In genomic region chr11:75603791-75604736, GRCh38 we compare ENCODE assay signal across 12 cellular contexts. TPM values are rescaled to one million over a fixed set of nuclear protein-coding genes. Genes with fewer than 3 reads are reported as not detected.
DNase-seq lines count a peak whose midpoint lies in the region; ATAC-seq and TF ChIP-seq lines count a peak whose summit lies in the region.
"Had no signal": no experiment of that assay in that cellular context is flagged by ENCODE, and none has a peak within 500 bp of the region (broad histone marks: within the 10 kb centered on the region; RNA-seq: fewer than 3 reads in every experiment).

No MANE protein-coding gene starts in this region.

- H3K4me3 ChIP-seq in MG63 (no peak overlapping the region), choroid plexus epithelial cell (ENCODE audit: low read depth, low read length) (no peak overlapping the region), mesenchymal stem cell (ENCODE audit: insufficient read depth in 1 of 2, low read depth in 1 of 2, low read length in 2 of 2) (peak overlapping the region in 1 of 2 experiments; percentile 54), WERI-Rb-1 (ENCODE audit: low read depth, low read length) (no peak overlapping the region)

- no peak overlapping the region for H3K4me2 ChIP-seq in mesenchymal stem cell (ENCODE audit: low read length, poor library complexity, severe bottlenecking)

- H4K8ac ChIP-seq in mesenchymal stem cell (ENCODE audit: low read length): no peak overlapping the region

- H3K4me1 ChIP-seq in mesenchymal stem cell (ENCODE audit: control insufficient read depth, insufficient read depth, low read depth, low read length): peaks cover 2% of the 10 kb centered on the region

- no peak overlapping the region for H3K4ac ChIP-seq in mesenchymal stem cell (ENCODE audit: low read depth in 1 of 2, low read length in 2 of 2)

- H3K27me3 ChIP-seq in MG63: no peaks in the 10 kb centered on the region
- peaks cover 0 to 34% of the 10 kb centered on the region in 2 experiments for H3K27me3 ChIP-seq in mesenchymal stem cell (ENCODE audit: control insufficient read depth in 1 of 2, insufficient read depth in 1 of 2, low read length in 2 of 2)
- no peaks in the 10 kb centered on the region for H3K27me3 ChIP-seq in WERI-Rb-1 (ENCODE audit: insufficient read depth, low read depth, severe bottlenecking)

- H3K9me3 ChIP-seq in MG63 (no peaks in the 10 kb centered on the region), mesenchymal stem cell (ENCODE audit: control insufficient read depth, low read length) (no peaks in the 10 kb centered on the region), WERI-Rb-1 (ENCODE audit: severe bottlenecking) (no peaks in the 10 kb centered on the region)

- no peak overlapping the region for H3K23ac ChIP-seq in mesenchymal stem cell (ENCODE audit: low read length in 2 of 2)

- no peak for TF ChIP-seq CTCF in choroid plexus epithelial cell (conservative IDR thresholded peaks at IDR 0.05; ENCODE audit: low read depth, low read length)
- no peak for TF ChIP-seq CTCF in WERI-Rb-1 (IDR thresholded peaks at IDR 0.05; ENCODE audit: low read depth, low read length)

- peak; percentile 77 for DNase-seq in AG20443 (ENCODE audit: low spot score)
- peak; percentile 35 for DNase-seq in MG63
- peak; percentile 74 for DNase-seq in choroid plexus epithelial cell (ENCODE audit: low read depth)
- DNase-seq in mesenchymal stem cell: peak; percentile 70
- no peak for DNase-seq in WERI-Rb-1
- no peak for DNase-seq in NAMALWA (ENCODE audit: low spot score)
- DNase-seq: activated B cell treated with CpG ODN at 0.5 μM for 24 hours; activated T-cell treated with anti-CD3 and anti-CD28 coated beads, Interleukin-2, amount 50 U/mL, for 48 hours; natural killer cell had no signal

- H3K14ac ChIP-seq in mesenchymal stem cell (ENCODE audit: low read length in 2 of 2): no peak overlapping the region

- no peak overlapping the region for H2BK15ac ChIP-seq in mesenchymal stem cell (ENCODE audit: low read depth, poor library complexity, severe bottlenecking)

- H3K9ac ChIP-seq in mesenchymal stem cell (ENCODE audit: low read length): peak overlapping the region; percentile 76

- no peak overlapping the region for H2BK120ac ChIP-seq in mesenchymal stem cell (ENCODE audit: low read depth, low read length)

- H3K79me1 ChIP-seq in mesenchymal stem cell (replicated peaks; ENCODE audit: low read length, poor library complexity, severe bottlenecking): no peaks in the 10 kb centered on the region

- H3K27ac ChIP-seq in mesenchymal stem cell (ENCODE audit: low read length, poor library complexity, severe bottlenecking) (no peak overlapping the region), WERI-Rb-1 (no peak overlapping the region)

- H3K18ac ChIP-seq in mesenchymal stem cell (ENCODE audit: low read depth in 1 of 2, low read length in 2 of 2): no peak overlapping the region

- WGBS in mesenchymal stem cell: 84% methylated on average over 14 of the region's 16 CpGs

- H2BK5ac ChIP-seq in mesenchymal stem cell (ENCODE audit: low read depth, low read length, poor library complexity, severe bottlenecking): no peak overlapping the region

- no peak overlapping the region for H2AK5ac ChIP-seq in mesenchymal stem cell (ENCODE audit: low read length, severe bottlenecking)

- ATAC-seq in GM21526 (IDR thresholded peaks at IDR 0.05; ENCODE audit: low FRiP score, unreplicated experiment) (no peak), GM18520 (IDR thresholded peaks at IDR 0.05; ENCODE audit: unreplicated experiment) (no peak)
- ATAC-seq: natural killer cell; stimulated activated memory B cell treated with anti-CD40 and anti-IgM and Interleukin-4, amounts not matched to agents 10 μg/mL and 1 μg/mL and 100 μg/mL, for 72 hours had no signal

- H4K91ac ChIP-seq in mesenchymal stem cell (ENCODE audit: low read length): no peak overlapping the region

- H2BK12ac ChIP-seq in mesenchymal stem cell (ENCODE audit: low read length in 2 of 2): no peak overlapping the region

- H3K36me3 ChIP-seq in MG63 (no peaks in the 10 kb centered on the region), mesenchymal stem cell (ENCODE audit: control insufficient read depth in 1 of 2, insufficient read depth in 2 of 2, low read depth in 1 of 2, low read length in 2 of 2) (no peaks in the 10 kb centered on the region), WERI-Rb-1 (no peaks in the 10 kb centered on the region)

- no peak overlapping the region for H2AFZ ChIP-seq in mesenchymal stem cell (ENCODE audit: low read depth, low read length)

RNA-seq across cellular contexts. Expression of gene SERPINH1, which starts 42.0 kb away (rescaled TPM):
- 1,157 and 1,275 TPM in 2 replicates for total RNA-seq in MG63 (2014; rRNA removed; shearing (Covaris generic); ENCODE audit: low replicate concordance)
- 896 TPM for polyA plus RNA-seq in mesenchymal stem cell (2013, experiment 1 of 2)
- polyA plus RNA-seq in mesenchymal stem cell (2013, experiment 2 of 2): 870 TPM

Comparison
In these comparisons a context has a peak if more than half of its experiments do, and no peak if none do; other contexts are left out.
1. DNase-seq: peak in AG20443 (single experiment), MG63 (single experiment), choroid plexus epithelial cell (single experiment) and mesenchymal stem cell (single experiment); none in WERI-Rb-1 (single experiment) and NAMALWA (single experiment).